Comparison of ENCODE assay signal across 15 cellular contexts in genomic region chr6:6179858-6180257, GRCh38.
DNase-seq lines count a peak whose midpoint lies in the region; ATAC-seq, FAIRE-seq and TF ChIP-seq lines count a peak whose summit lies in the region.
"Had no signal": no experiment of that assay in that cellular context is flagged by ENCODE, and none has a peak within 500 bp of the region (broad histone marks: within the 10 kb centered on the region; RNA-seq: fewer than 3 reads in every experiment).

No MANE protein-coding gene starts in this region.

- no peak for TF ChIP-seq RAD21 in K562 (CRISPR knock-in tag; conservative IDR thresholded peaks at IDR 0.05 in 1 of 2, IDR thresholded peaks at IDR 0.05 in 1 of 2)

- H3K27ac Mint-ChIP-seq in GM23338 (no peak overlapping the region), nephron progenitor cell (no peak overlapping the region)
- H3K27ac Mint-ChIP-seq: CD4-positive, alpha-beta T cell had no signal

- no peaks in the 10 kb centered on the region for H3K9me2 ChIP-seq in GM23338 (ENCODE audit: insufficient read depth)
- no peaks in the 10 kb centered on the region for H3K9me2 ChIP-seq in Loucy (replicated peaks; ENCODE audit: low read depth, low read length)

- CTCF ChIA-PET in K562 (lab: Yijun Ruan, JAX; ENCODE audit: low intra/inter-chr PET ratio) = no interaction called here

- WGBS in K562 (ENCODE audit: insufficient coverage, low coverage, missing lambda C conversion rate) = 0% methylated on average over 6 of the region's 6 CpGs
- 61 to 77% (median 66%) methylated on average over 6 of the region's 6 CpGs for WGBS in ovary, 3 donors

- intact Hi-C loops in K562 (cut with micrococcal nuclease) = no loop called here
- intact Hi-C loops in head of caudate nucleus (cut with DNase I) = no loop called here
- intact Hi-C loops in ovary (cut with DNase I) = no loop called here

- no TSS peak for BruUV-seq in K562 (replicated peaks; lab: Mats Ljungman, UMichigan)

- H3K9me3 Mint-ChIP-seq in GM23338 (no peaks in the 10 kb centered on the region), nephron progenitor cell (peaks cover 4% of the 10 kb centered on the region)
- H3K9me3 Mint-ChIP-seq: CD4-positive, alpha-beta T cell had no signal

- H3K4me3 Mint-ChIP-seq in GM23338 = no peak overlapping the region
- H3K4me3 Mint-ChIP-seq in nephron progenitor cell = no peak overlapping the region
- H3K4me3 Mint-ChIP-seq: CD4-positive, alpha-beta T cell had no signal

- FAIRE-seq in K562 (lab: Jason Lieb, UNC) = no peak

- H3K9ac ChIP-seq in Loucy (ENCODE audit: low read depth, low read length, poor library complexity, severe bottlenecking) = no peak overlapping the region
- no peak overlapping the region for H3K9ac ChIP-seq in K562 (ENCODE audit: insufficient read depth in 1 of 2, low read depth in 2 of 2, low read length in 2 of 2)

- H3K4me1 Mint-ChIP-seq in GM23338 (peaks cover 6% of the 10 kb centered on the region; the same call in 2 of the 3 replicates), nephron progenitor cell (peaks cover 17% of the 10 kb centered on the region)

- no peak overlapping the region for H3K4me2 ChIP-seq in GM23338
- no peak overlapping the region for H3K4me2 ChIP-seq in Loucy (ENCODE audit: low read depth, low read length, poor library complexity, severe bottlenecking)
- no peak overlapping the region for H3K4me2 ChIP-seq in K562 (ENCODE audit: insufficient read depth, low read length)

- TF ChIP-seq EP300 in K562 (IDR thresholded peaks at IDR 0.05; ENCODE audit: low read length) = no peak
- TF ChIP-seq EP300 in ovary (IDR thresholded peaks at IDR 0.05) = no peak

- H3K4me3 ChIP-seq in GM23338 (no peak overlapping the region), Loucy (ENCODE audit: low read length, poor library complexity, severe bottlenecking) (no peak overlapping the region), K562 (no peak overlapping the region), ovary (no peak overlapping the region)

- DNase-seq in GM23338 (ENCODE audit: low spot score) = peak; percentile 5
- peak in 2 of 4 experiments; percentile 9 to 17 for DNase-seq in K562 (ENCODE audit: extremely low read depth in 1 of 4, low spot score in 3 of 4)
- DNase-seq in nephron progenitor cell = peak; percentile 17
- no peak for DNase-seq in head of caudate nucleus
- no peak for DNase-seq in ovary
- DNase-seq in G401 (ENCODE audit: low spot score) = no peak
- DNase-seq: ACHN; Calu3; CD4-positive, alpha-beta T cell; DND-41; MV-4-11; NCI-H510A treated with DMSO at 0.1 percent for 48 hours; NK-92 treated with Interleukin-12 subunit alpha and Interleukin-12 subunit beta, amount 100 ng/mL, for 24 hours; OCI-M1 had no signal

- in situ Hi-C loops in K562 (cut with MboI) = no loop called here
- in situ Hi-C loops in G401 (cut with HindIII; ENCODE audit: low sequenced_read_pairs) = no loop called here

- no peaks in the 10 kb centered on the region for H3K27me3 Mint-ChIP-seq in GM23338 (ENCODE audit: insufficient read depth, low read depth, poor library complexity)
- peaks cover 4% of the 10 kb centered on the region for H3K27me3 Mint-ChIP-seq in nephron progenitor cell (ENCODE audit: low read depth, poor library complexity)

- no peaks in the 10 kb centered on the region for H3K9me1 ChIP-seq in K562 (ENCODE audit: control insufficient read depth, insufficient read depth, low read length)

- no peak overlapping the region for H2AFZ ChIP-seq in GM23338
- H2AFZ ChIP-seq in Loucy (ENCODE audit: low read length) = no peak overlapping the region
- no peak overlapping the region for H2AFZ ChIP-seq in K562 (ENCODE audit: low read depth, low read length)

- no peaks in the 10 kb centered on the region for H4K20me1 ChIP-seq in GM23338 (replicated peaks; ENCODE audit: insufficient read depth)
- H4K20me1 ChIP-seq in Loucy (ENCODE audit: insufficient read depth, low read length, poor library complexity, severe bottlenecking) = no peaks in the 10 kb centered on the region
- H4K20me1 ChIP-seq in K562 (replicated peaks; ENCODE audit: control insufficient read depth, insufficient read depth, low read length) = no peaks in the 10 kb centered on the region

- H3K36me3 ChIP-seq in GM23338 (ENCODE audit: insufficient read depth) = no peaks in the 10 kb centered on the region
- H3K36me3 ChIP-seq in Loucy (ENCODE audit: insufficient read depth, low read length) = no peaks in the 10 kb centered on the region
- no peaks in the 10 kb centered on the region for H3K36me3 ChIP-seq in K562 (ENCODE audit: control insufficient read depth, insufficient read depth, low read length)
- no peaks in the 10 kb centered on the region for H3K36me3 ChIP-seq in ovary

- no peaks in the 10 kb centered on the region for H3K79me2 ChIP-seq in GM23338 (replicated peaks; ENCODE audit: insufficient read depth)
- H3K79me2 ChIP-seq in Loucy (ENCODE audit: insufficient read depth, low read length) = no peaks in the 10 kb centered on the region
- H3K79me2 ChIP-seq in K562 (ENCODE audit: control insufficient read depth, insufficient read depth, low read length) = no peaks in the 10 kb centered on the region

- no peaks in the 10 kb centered on the region for H3F3A ChIP-seq in GM23338 (replicated peaks; ENCODE audit: low read depth)
- H3F3A ChIP-seq in Loucy (ENCODE audit: low read depth) = no peaks in the 10 kb centered on the region

- no peak; the same call in 2 of the 3 replicates for ATAC-seq in GM23338
- ATAC-seq in K562 = peak; percentile 80

- H3K4me1 ChIP-seq in GM23338 (ENCODE audit: insufficient read depth) (no peaks in the 10 kb centered on the region), Loucy (ENCODE audit: insufficient read depth, low read length, poor library complexity, severe bottlenecking) (no peaks in the 10 kb centered on the region), K562 (replicated peaks in 1 of 2; ENCODE audit: control insufficient read depth in 2 of 2, insufficient read depth in 2 of 2, low read length in 2 of 2) (no peaks in the 10 kb centered on the region), ovary (ENCODE audit: insufficient read depth) (no peaks in the 10 kb centered on the region)

- H3K36me3 Mint-ChIP-seq in GM23338 (ENCODE audit: low read depth) = no peaks in the 10 kb centered on the region
- H3K36me3 Mint-ChIP-seq in nephron progenitor cell (ENCODE audit: low read depth) = no peaks in the 10 kb centered on the region

- TF ChIP-seq CTCF in GM23338 (conservative IDR thresholded peaks at IDR 0.05; ENCODE audit: low read depth in 2 of 2) (peak in 1 of 2 experiments; percentile 16; a peak in 1 of 4 replicates), Loucy (conservative IDR thresholded peaks at IDR 0.05; ENCODE audit: low read length) (peak; percentile 19; the same call in 1 of the 2 replicates), K562 (IDR thresholded peaks at IDR 0.05 in 2 of 3, conservative IDR thresholded peaks at IDR 0.05 in 1 of 3; ENCODE audit: insufficient read depth in 2 of 3, low read depth in 1 of 3, low read length in 3 of 3) (peak in 2 of 3 experiments; percentile 11 to 20; a peak in 2 of 6 replicates), nephron progenitor cell (IDR thresholded peaks at IDR 0.05) (peak; percentile 13), ovary (IDR thresholded peaks at IDR 0.05) (no peak)

- no peak overlapping the region for H3K27ac ChIP-seq in GM23338 (ENCODE audit: low read depth)
- H3K27ac ChIP-seq in K562 (ENCODE audit: extremely low read depth, low read depth, low read length) = no peak overlapping the region
- H3K27ac ChIP-seq in ovary = no peak overlapping the region

- TF ChIP-seq POLR2A in K562 (conservative IDR thresholded peaks at IDR 0.05) (no peak), ovary (IDR thresholded peaks at IDR 0.05) (no peak)

- POLR2A ChIA-PET in K562 (lab: Yijun Ruan, JAX) = no interaction called here

- H3K9me3 ChIP-seq in Loucy (ENCODE audit: insufficient read depth, low read depth, low read length) = no peaks in the 10 kb centered on the region
- H3K9me3 ChIP-seq in K562 (replicated peaks; ENCODE audit: control insufficient read depth, insufficient read depth, low read depth, low read length) = no peaks in the 10 kb centered on the region
- H3K9me3 ChIP-seq in ovary = no peaks in the 10 kb centered on the region

- H3K27me3 ChIP-seq in GM23338 (ENCODE audit: insufficient read depth) = no peaks in the 10 kb centered on the region
- H3K27me3 ChIP-seq in Loucy (ENCODE audit: insufficient read depth, low read length, poor library complexity, severe bottlenecking) = no peaks in the 10 kb centered on the region
- H3K27me3 ChIP-seq in K562 (ENCODE audit: control insufficient read depth in 2 of 2, insufficient read depth in 2 of 2, low read length in 2 of 2) = peaks cover 3 to 14% of the 10 kb centered on the region in 2 experiments; a peak in 3 of 5 replicates
- no peaks in the 10 kb centered on the region for H3K27me3 ChIP-seq in ovary

TF ChIP-seq in K562, 482 proteins besides CTCF, POLR2A, EP300 and RAD21 (continues in another document):
- TF ChIP-seq MEIS2 (IDR thresholded peaks at IDR 0.05; ENCODE audit: partially characterized antibody) (peak; percentile 90), KDM2B (CRISPR knock-in tag; IDR thresholded peaks at IDR 0.05) (no peak), PBX2 (CRISPR knock-in tag; IDR thresholded peaks at IDR 0.05; ENCODE audit: low read depth) (0 out of 2 replicates have a peak, but pooled peaks have one; percentile 23), PBX2 (tag; conservative IDR thresholded peaks at IDR 0.05; ENCODE audit: low read depth) (peak; percentile 83)

Comparison
In these comparisons a context has a peak if more than half of its experiments do, and no peak if none do; other contexts are left out.
1. DNase-seq: peak in GM23338 (single experiment) and nephron progenitor cell (single experiment); none in head of caudate nucleus (0 of 42), ovary (0 of 5) and G401 (single experiment).
2. CTCF ChIP-seq: peak in Loucy (single experiment), K562 (2 of 3) and nephron progenitor cell (single experiment); none in ovary (0 of 3).